In genomic region chr15:29747837-29748417, GRCh38 we compare ENCODE assay signal across 10 cellular contexts.
DNase-seq lines count a peak whose midpoint lies in the region; ATAC-seq and TF ChIP-seq lines count a peak whose summit lies in the region.
"Had no signal": no experiment of that assay in that cellular context is flagged by ENCODE, and none has a peak within 500 bp of the region (broad histone marks: within the 10 kb centered on the region; RNA-seq: fewer than 3 reads in every experiment).

No MANE protein-coding gene starts in this region.

- H3K4me3 Mint-ChIP-seq in osteocyte (ENCODE audit: unreplicated experiment): no peak overlapping the region

- H3K36me3 ChIP-seq in DOHH2 (ENCODE audit: control insufficient read depth, low read length): no peaks in the 10 kb centered on the region

- ATAC-seq in omental fat pad (ENCODE audit: low FRiP score): no peak
- ATAC-seq in GM21381 (IDR thresholded peaks at IDR 0.05; ENCODE audit: unreplicated experiment): no peak
- no peak for ATAC-seq in HG03097 (IDR thresholded peaks at IDR 0.05; ENCODE audit: low FRiP score, unreplicated experiment)

- H3K36me3 Mint-ChIP-seq in osteocyte (ENCODE audit: unreplicated experiment): peaks cover 12% of the 10 kb centered on the region

- H3K27me3 Mint-ChIP-seq in osteocyte (ENCODE audit: unreplicated experiment): no peaks in the 10 kb centered on the region

- no peaks in the 10 kb centered on the region for H3K9me3 ChIP-seq in DOHH2 (ENCODE audit: control insufficient read depth, insufficient read depth, low read length)

- no peaks in the 10 kb centered on the region for H3F3A ChIP-seq in DOHH2 (ENCODE audit: control insufficient read depth, insufficient read depth)

- no peak overlapping the region for H3K27ac Mint-ChIP-seq in osteocyte (ENCODE audit: unreplicated experiment)

- H3K9me2 ChIP-seq in DOHH2 (replicated peaks; ENCODE audit: control insufficient read depth, low read length): no peaks in the 10 kb centered on the region

- H3K9me3 Mint-ChIP-seq in osteocyte (ENCODE audit: unreplicated experiment): no peaks in the 10 kb centered on the region

- H3K27me3 ChIP-seq in DOHH2 (ENCODE audit: control insufficient read depth, low read length): no peaks in the 10 kb centered on the region; the same call in 1 of the 2 replicates

- H3K27ac ChIP-seq in DOHH2 (ENCODE audit: low read depth, low read length): no peak overlapping the region

- DNase-seq in NCI-H1694 (lab: John Stamatoyannopoulos, UW) (peak; percentile 8), choroid plexus epithelial cell (ENCODE audit: low read depth) (peak; percentile 41), osteocyte (ENCODE audit: extremely low spot score, unreplicated experiment) (no peak), omental fat pad (ENCODE audit: low spot score) (no peak), SKM-1 (lab: John Stamatoyannopoulos, UW; ENCODE audit: unreplicated experiment) (no peak)
- DNase-seq: activated CD8-positive, alpha-beta memory T cell treated with anti-CD3 and anti-CD28 coated beads for 24 hours; NCI-H2227 treated with DMSO at 0.1 percent for 48 hours had no signal

- H3K4me1 ChIP-seq in DOHH2 (ENCODE audit: control insufficient read depth, low read length): no peaks in the 10 kb centered on the region

- TF ChIP-seq CTCF in DOHH2 (IDR thresholded peaks at IDR 0.05; ENCODE audit: low read depth, low read length, poor library complexity, severe bottlenecking) (peak; percentile 46), choroid plexus epithelial cell (conservative IDR thresholded peaks at IDR 0.05; ENCODE audit: low read depth, low read length) (peak; percentile 50), osteocyte (IDR thresholded peaks at IDR 0.05) (peak; percentile 68), omental fat pad (IDR thresholded peaks at IDR 0.05) (no peak)

- H3K4me3 ChIP-seq in DOHH2 (ENCODE audit: low read length) (no peak overlapping the region), choroid plexus epithelial cell (ENCODE audit: low read depth, low read length) (no peak overlapping the region)

- H4K20me1 ChIP-seq in DOHH2 (ENCODE audit: control insufficient read depth, insufficient read depth, low read depth, low read length): no peaks in the 10 kb centered on the region

- H3K4me2 ChIP-seq in DOHH2 (ENCODE audit: low read length): no peak overlapping the region

- no peaks in the 10 kb centered on the region for H3K79me2 ChIP-seq in DOHH2 (ENCODE audit: control insufficient read depth, low read length)

- H3K4me1 Mint-ChIP-seq in osteocyte (ENCODE audit: unreplicated experiment): peaks cover 11% of the 10 kb centered on the region

Comparison
In these comparisons a context has a peak if more than half of its experiments do, and no peak if none do; other contexts are left out.
1. CTCF ChIP-seq: peak in DOHH2 (single experiment), choroid plexus epithelial cell (single experiment) and osteocyte (single experiment); none in omental fat pad (0 of 3).
2. DNase-seq: peak in NCI-H1694 (single experiment) and choroid plexus epithelial cell (single experiment); none in osteocyte (single experiment), omental fat pad (single experiment) and SKM-1 (single experiment).